Comparison of ENCODE assay signal across 8 cellular contexts in genomic region chr16:89687092-89687940, GRCh38. TPM values are rescaled to one million over a fixed set of nuclear protein-coding genes. Genes with fewer than 3 reads are reported as not detected.
A peak's percentile ranks its signal among the peaks of the same experiment; 100 is the strongest.
DNase-seq lines count a peak whose midpoint lies in the region; ATAC-seq and TF ChIP-seq lines count a peak whose summit lies in the region.

No MANE protein-coding gene starts in this region.

- CTCF ChIA-PET in CD4-positive, alpha-beta memory T cell (lab: Charles Lee; ENCODE audit: partially characterized antibody) = interaction anchor here (1.1 to 2.7 kb wide), 3 partner anchors 13 to 19 kb away, joined by 4 to 33 read pairs (median 7); partner anchors contain the start of gene SPATA2L

- POLR2A ChIA-PET in CD4-positive, alpha-beta memory T cell (lab: Charles Lee; ENCODE audit: partially characterized antibody) = interaction anchor here (0.7 to 2.7 kb wide), 16 partner anchors 10 to 906 kb away, joined by 3 to 37 read pairs (median 4); partner anchors contain the start of genes CHMP1A, SPATA2L, SPATA33 and TCF25

- H3K27me3 ChIP-seq in CD4-positive, alpha-beta memory T cell (ENCODE audit: insufficient read depth, low read length) = no peaks in the 10 kb centered on the region
- no peaks in the 10 kb centered on the region for H3K27me3 ChIP-seq in RWPE2 (ENCODE audit: insufficient read depth, poor library complexity, severe bottlenecking)

- H3K4me1 ChIP-seq in CD4-positive, alpha-beta memory T cell (ENCODE audit: insufficient read depth, low read length) = peaks cover 14% of the 10 kb centered on the region
- H3K4me1 ChIP-seq in RWPE2 (ENCODE audit: insufficient read depth, poor library complexity, severe bottlenecking) = no peaks in the 10 kb centered on the region

- H3K4me3 ChIP-seq in CD4-positive, alpha-beta memory T cell (ENCODE audit: low read length in 2 of 2) = peak overlapping the region; percentile 57 to 84
- H3K4me3 ChIP-seq in RWPE2 (ENCODE audit: severe bottlenecking) = peak overlapping the region; percentile 89

- no peak for DNase-seq in CD4-positive, alpha-beta memory T cell
- DNase-seq in RWPE2 (ENCODE audit: low spot score) (no peak), epithelial cell of prostate (ENCODE audit: low read depth, low spot score) (peak; percentile 14), naive B cell (no peak), NCI-H524 treated with DMSO at 0.1 percent for 48 hours (lab: John Stamatoyannopoulos, UW) (no peak), SW 1271 (lab: John Stamatoyannopoulos, UW) (no peak)

- intact Hi-C loops in CD4-positive, alpha-beta memory T cell (cut with micrococcal nuclease) = no loop called here

- peak overlapping the region; percentile 72 to 91 (median 78) for H3K27ac Mint-ChIP-seq in CD4-positive, alpha-beta memory T cell
- H3K27ac Mint-ChIP-seq in naive B cell = peak overlapping the region in 5 of 6 donors; percentile 32 to 92 (median 79)

- peak overlapping the region; percentile 80 to 95 (median 84) for H3K4me3 Mint-ChIP-seq in CD4-positive, alpha-beta memory T cell
- peak overlapping the region; percentile 84 to 97 (median 92) for H3K4me3 Mint-ChIP-seq in naive B cell

- peaks cover 4 to 18% of the 10 kb centered on the region in 2 donors for H3K36me3 Mint-ChIP-seq in CD4-positive, alpha-beta memory T cell
- peaks cover 0 to 6% of the 10 kb centered on the region in 2 donors for H3K36me3 Mint-ChIP-seq in naive B cell

- no peak for TF ChIP-seq CTCF in RWPE2 (IDR thresholded peaks at IDR 0.05; ENCODE audit: poor library complexity, severe bottlenecking)

- no peaks in the 10 kb centered on the region for H3K9me3 Mint-ChIP-seq in CD4-positive, alpha-beta memory T cell
- H3K9me3 Mint-ChIP-seq in naive B cell = no peaks in the 10 kb centered on the region

- H3K27me3 Mint-ChIP-seq in CD4-positive, alpha-beta memory T cell = no peaks in the 10 kb centered on the region
- H3K27me3 Mint-ChIP-seq in naive B cell = no peaks in the 10 kb centered on the region

- peak; percentile 45 for ATAC-seq in GM18870 (IDR thresholded peaks at IDR 0.05; ENCODE audit: unreplicated experiment)
- ATAC-seq in HG03064 (IDR thresholded peaks at IDR 0.05; ENCODE audit: low read depth, unreplicated experiment) = peak; percentile 46
- ATAC-seq in RWPE2 (ENCODE audit: low read depth) = peak; percentile 64
- peak; percentile 27 to 35 for ATAC-seq in naive B cell (ENCODE audit: low read depth in 2 of 2)

- H3K9me3 ChIP-seq in CD4-positive, alpha-beta memory T cell (ENCODE audit: control insufficient read depth in 1 of 2, low read length in 2 of 2) = no peaks in the 10 kb centered on the region
- no peaks in the 10 kb centered on the region for H3K9me3 ChIP-seq in RWPE2 (ENCODE audit: severe bottlenecking)

- H3K27ac ChIP-seq in CD4-positive, alpha-beta memory T cell (ENCODE audit: low read depth, low read length) = peak overlapping the region; percentile 84
- H3K27ac ChIP-seq in RWPE2 (ENCODE audit: poor library complexity, severe bottlenecking) (peak overlapping the region; percentile 73), epithelial cell of prostate (peak overlapping the region; percentile 82)

- peaks cover 9 to 25% (median 13%) of the 10 kb centered on the region in 4 donors for H3K4me1 Mint-ChIP-seq in CD4-positive, alpha-beta memory T cell
- peaks cover 8 to 20% (median 19%) of the 10 kb centered on the region in 3 donors for H3K4me1 Mint-ChIP-seq in naive B cell

- peaks cover 12% of the 10 kb centered on the region for H3K36me3 ChIP-seq in CD4-positive, alpha-beta memory T cell (ENCODE audit: insufficient read depth, low read length)
- peaks cover 49% of the 10 kb centered on the region for H3K36me3 ChIP-seq in RWPE2 (ENCODE audit: low read depth)

RNA-seq across cellular contexts. Expression of gene CDK10, which starts 0.8 kb away (rescaled TPM):
- total RNA-seq in CD4-positive, alpha-beta memory T cell = 100 to 1,000 TPM; 134 to 140 TPM
- polyA plus RNA-seq in CD4-positive, alpha-beta memory T cell = 10 to 100 TPM; 24.8 to 33.5 TPM
- polyA plus RNA-seq in naive B cell (ENCODE audit: low read depth in 6 of 6) = 10 to 100 TPM; 16.7 to 27.7 (median 19.6) TPM

RNA-seq across cellular contexts. Expression of gene SPATA2L, which starts 14.2 kb away (rescaled TPM):
- 10 to 100 TPM; 12.7 to 13.1 TPM for total RNA-seq in CD4-positive, alpha-beta memory T cell
- 10 to 100 TPM in 1 of 2 donors, 1 to 10 TPM in 1; 5.4 to 13.0 TPM for polyA plus RNA-seq in CD4-positive, alpha-beta memory T cell
- 10 to 100 TPM in 1 of 6 donors, 1 to 10 TPM in 5; 5.9 to 18.8 (median 8.6) TPM for polyA plus RNA-seq in naive B cell (ENCODE audit: low read depth in 6 of 6)

RNA-seq across cellular contexts. Expression of gene SPATA33, which starts 29.7 kb away (rescaled TPM):
- total RNA-seq in CD4-positive, alpha-beta memory T cell = 10 to 100 TPM in 1 of 2 experiments, 1 to 10 TPM in 1; 8.6 to 10.5 TPM
- polyA plus RNA-seq in CD4-positive, alpha-beta memory T cell = 1 to 10 TPM; 2.5 to 5.7 TPM
- polyA plus RNA-seq in naive B cell (ENCODE audit: low read depth in 6 of 6) = 1 to 10 TPM in 5 of 6 donors, not detected in 1; 1.5 to 3.2 (median 2.5) TPM

RNA-seq across cellular contexts. Expression of gene CHMP1A, which starts 29.8 kb away (rescaled TPM):
- total RNA-seq in CD4-positive, alpha-beta memory T cell = 10 to 100 TPM; 77.3 to 88.9 TPM
- 10 to 100 TPM; 66.5 to 83.9 TPM for polyA plus RNA-seq in CD4-positive, alpha-beta memory T cell
- 10 to 100 TPM; 63.0 to 91.4 (median 73.5) TPM for polyA plus RNA-seq in naive B cell (ENCODE audit: low read depth in 6 of 6)

RNA-seq across cellular contexts. Expression of gene VPS9D1, which starts 33.4 kb away (rescaled TPM):
- total RNA-seq in CD4-positive, alpha-beta memory T cell = 10 to 100 TPM; 13.0 to 13.6 TPM
- 1 to 10 TPM in 1 of 2 donors, under 1 TPM in 1; 0.48 to 1.0 TPM for polyA plus RNA-seq in CD4-positive, alpha-beta memory T cell
- under 1 TPM in 5 of 6 donors, not detected in 1; 0.14 to 0.88 (median 0.51) TPM for polyA plus RNA-seq in naive B cell (ENCODE audit: low read depth in 6 of 6)
